ENCODE assay signal across 1 cellular context in the genomic region with DNA sequence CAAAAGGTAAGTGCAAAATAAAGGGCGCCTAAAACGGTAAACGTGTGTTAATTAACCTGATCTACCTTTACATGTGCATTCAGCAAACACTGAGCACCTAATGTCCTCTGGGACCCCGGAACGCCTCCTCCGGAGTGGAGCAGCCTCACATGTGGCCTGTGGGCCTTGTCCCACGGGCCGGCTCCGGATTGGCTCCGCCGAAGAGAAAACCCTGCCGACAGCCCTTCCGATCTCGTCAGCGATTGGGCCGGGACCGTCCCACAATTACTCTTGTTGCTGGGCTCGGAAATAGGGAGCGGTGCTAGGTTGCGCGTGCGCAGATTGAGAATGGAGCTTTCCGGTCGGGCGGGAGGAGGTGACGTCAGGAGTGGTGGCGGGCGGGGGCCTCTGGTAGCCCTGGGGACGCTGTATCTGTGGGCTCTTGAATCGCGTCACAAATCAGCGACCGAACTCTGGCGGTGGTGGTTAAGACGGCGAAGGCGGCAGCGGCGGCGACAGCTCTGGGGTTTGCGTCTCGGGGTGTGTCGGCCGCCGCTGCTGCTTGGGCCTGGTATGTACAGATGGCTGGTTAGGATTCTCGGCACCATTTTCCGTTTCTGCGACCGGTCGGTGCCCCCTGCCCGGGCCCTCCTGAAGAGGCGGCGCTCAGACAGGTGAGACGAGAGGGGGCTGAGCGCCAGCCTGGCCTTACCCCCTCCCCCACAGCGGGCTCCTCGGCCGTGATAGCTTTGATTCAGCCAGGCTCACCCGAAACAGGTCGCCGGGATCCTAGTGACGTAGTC.
TF ChIP-seq lines count a peak whose summit lies in the region.

SENP2 (plus strand) TSS at position 434 of the 782 bp plus-strand sequence; CDS start at position 553, 119 bp downstream.

TF ChIP-seq in K562, 482 proteins besides CTCF, POLR2A, EP300 and RAD21 (continued from another document and continues in another):
- peak; percentile 33; the same call in 1 of the 2 replicates for TF ChIP-seq ARID4B (CRISPR knock-in tag; IDR thresholded peaks at IDR 0.05)
- no peak for TF ChIP-seq HDAC8 (tag; IDR thresholded peaks at IDR 0.05)
- TF ChIP-seq HEY1 (CRISPR knock-in tag; IDR thresholded peaks at IDR 0.05; ENCODE audit: borderline replicate concordance) = no peak
- TF ChIP-seq, protein P1, sequence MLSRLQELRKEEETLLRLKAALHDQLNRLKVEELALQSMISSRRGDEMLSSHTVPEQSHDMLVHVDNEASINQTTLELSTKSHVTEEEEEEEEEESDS (CRISPR knock-in tag; IDR thresholded peaks at IDR 0.05) = no peak
- no peak for TF ChIP-seq SREBF1 (IDR thresholded peaks at IDR 0.05; ENCODE audit: borderline replicate concordance, low read depth, low read length)
- no peak for TF ChIP-seq ZNF41 (CRISPR knock-in tag; conservative IDR thresholded peaks at IDR 0.05)
- no peak for TF ChIP-seq MCM7 (IDR thresholded peaks at IDR 0.05)
- TF ChIP-seq ZNF699 (CRISPR knock-in tag; IDR thresholded peaks at IDR 0.05; ENCODE audit: insufficient replicate concordance) = no peak
- no peak for TF ChIP-seq GATAD2A (IDR thresholded peaks at IDR 0.05)
- TF ChIP-seq TCF3 (CRISPR knock-in tag; IDR thresholded peaks at IDR 0.05) = no peak
- TF ChIP-seq ARID1B (IDR thresholded peaks at IDR 0.05) = no peak; the same call in 1 of the 2 replicates
- no peak for TF ChIP-seq MCM3 (IDR thresholded peaks at IDR 0.05)
- TF ChIP-seq ZNF239 (CRISPR knock-in tag; IDR thresholded peaks at IDR 0.05) = no peak
- TF ChIP-seq ARID3B (CRISPR knock-in tag; IDR thresholded peaks at IDR 0.05; ENCODE audit: borderline replicate concordance) = no peak
- TF ChIP-seq CCNT2 (IDR thresholded peaks at IDR 0.05; ENCODE audit: borderline replicate concordance, extremely low read depth, insufficient read length, low read depth, low read length) = no peak
- peak; percentile 97 for TF ChIP-seq CREB1 (IDR thresholded peaks at IDR 0.05)
- peak; percentile 97 for TF ChIP-seq CREB1 (CRISPR knock-in tag; IDR thresholded peaks at IDR 0.05)
- TF ChIP-seq POLR3A (IDR thresholded peaks at IDR 0.05; ENCODE audit: borderline replicate concordance, extremely low read depth, insufficient read depth, insufficient read length) = no peak
- peak; percentile 96 for TF ChIP-seq PHF8 (IDR thresholded peaks at IDR 0.05; ENCODE audit: borderline replicate concordance, low read length)
- TF ChIP-seq WHSC1 (IDR thresholded peaks at IDR 0.05; ENCODE audit: low read length) = no peak
- no peak for TF ChIP-seq POLR2AphosphoS2 (IDR thresholded peaks at IDR 0.05; ENCODE audit: low read length)
- TF ChIP-seq NFYB (IDR thresholded peaks at IDR 0.05; ENCODE audit: extremely low read depth, insufficient read length) = peak; percentile 67
- no peak for TF ChIP-seq JUNB (CRISPR knock-in tag; conservative IDR thresholded peaks at IDR 0.05)
- TF ChIP-seq TBL1XR1 (IDR thresholded peaks at IDR 0.05; ENCODE audit: low read length in 2 of 2) = peak; percentile 21 to 61; a peak in 2 of 4 replicates
- no peak for TF ChIP-seq ELF1 (tag; IDR thresholded peaks at IDR 0.05)
- TF ChIP-seq CHCHD3 (CRISPR knock-in tag; IDR thresholded peaks at IDR 0.05) = no peak
- TF ChIP-seq MEIS2 (IDR thresholded peaks at IDR 0.05; ENCODE audit: partially characterized antibody) = peak; percentile 87
- TF ChIP-seq ZBED1 (IDR thresholded peaks at IDR 0.05) = no peak
- no peak for TF ChIP-seq PATZ1 (CRISPR knock-in tag; IDR thresholded peaks at IDR 0.05; ENCODE audit: borderline replicate concordance)
- TF ChIP-seq, protein P2, sequence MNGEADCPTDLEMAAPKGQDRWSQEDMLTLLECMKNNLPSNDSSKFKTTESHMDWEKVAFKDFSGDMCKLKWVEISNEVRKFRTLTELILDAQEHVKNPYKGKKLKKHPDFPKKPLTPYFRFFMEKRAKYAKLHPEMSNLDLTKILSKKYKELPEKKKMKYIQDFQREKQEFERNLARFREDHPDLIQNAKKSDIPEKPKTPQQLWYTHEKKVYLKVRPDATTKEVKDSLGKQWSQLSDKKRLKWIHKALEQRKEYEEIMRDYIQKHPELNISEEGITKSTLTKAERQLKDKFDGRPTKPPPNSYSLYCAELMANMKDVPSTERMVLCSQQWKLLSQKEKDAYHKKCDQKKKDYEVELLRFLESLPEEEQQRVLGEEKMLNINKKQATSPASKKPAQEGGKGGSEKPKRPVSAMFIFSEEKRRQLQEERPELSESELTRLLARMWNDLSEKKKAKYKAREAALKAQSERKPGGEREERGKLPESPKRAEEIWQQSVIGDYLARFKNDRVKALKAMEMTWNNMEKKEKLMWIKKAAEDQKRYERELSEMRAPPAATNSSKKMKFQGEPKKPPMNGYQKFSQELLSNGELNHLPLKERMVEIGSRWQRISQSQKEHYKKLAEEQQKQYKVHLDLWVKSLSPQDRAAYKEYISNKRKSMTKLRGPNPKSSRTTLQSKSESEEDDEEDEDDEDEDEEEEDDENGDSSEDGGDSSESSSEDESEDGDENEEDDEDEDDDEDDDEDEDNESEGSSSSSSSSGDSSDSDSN (IDR thresholded peaks at IDR 0.05; ENCODE audit: borderline replicate concordance in 1 of 2, low read depth in 2 of 2, low read length in 2 of 2) = 0 out of 4 replicates have a peak, but pooled peaks of 1 of the 2 experiments have one; percentile 25
- TF ChIP-seq E2F3 (CRISPR knock-in tag; IDR thresholded peaks at IDR 0.05) = 0 out of 2 replicates have a peak, but pooled peaks have one; percentile 23
- TF ChIP-seq PYGO2 (tag; IDR thresholded peaks at IDR 0.05) = no peak
- TF ChIP-seq GATAD2B (IDR thresholded peaks at IDR 0.05; ENCODE audit: borderline replicate concordance) = no peak
- no peak for TF ChIP-seq EWSR1 (IDR thresholded peaks at IDR 0.05; ENCODE audit: borderline replicate concordance, low read depth, partially characterized antibody)
- no peak for TF ChIP-seq PCBP1 (IDR thresholded peaks at IDR 0.05; ENCODE audit: low read depth, low read length, poor library complexity, severe bottlenecking)
- TF ChIP-seq NR2F6 (CRISPR knock-in tag; IDR thresholded peaks at IDR 0.05) = no peak
- no peak for TF ChIP-seq ZNF584 (CRISPR knock-in tag; IDR thresholded peaks at IDR 0.05; ENCODE audit: low read depth)
- no peak for TF ChIP-seq SRF (CRISPR knock-in tag; IDR thresholded peaks at IDR 0.05)
- no peak for TF ChIP-seq STAT5A (IDR thresholded peaks at IDR 0.05; ENCODE audit: borderline replicate concordance, low read length)
- no peak for TF ChIP-seq BACH1 (tag; IDR thresholded peaks at IDR 0.05)
- TF ChIP-seq DDX20 (tag; IDR thresholded peaks at IDR 0.05; ENCODE audit: low read depth) = no peak
- 0 out of 2 replicates have a peak, but pooled peaks have one; percentile 28 for TF ChIP-seq NR2C2 (CRISPR knock-in tag; IDR thresholded peaks at IDR 0.05)
- no peak for TF ChIP-seq NR2C2 (tag; IDR thresholded peaks at IDR 0.05)
- TF ChIP-seq, protein P3, sequence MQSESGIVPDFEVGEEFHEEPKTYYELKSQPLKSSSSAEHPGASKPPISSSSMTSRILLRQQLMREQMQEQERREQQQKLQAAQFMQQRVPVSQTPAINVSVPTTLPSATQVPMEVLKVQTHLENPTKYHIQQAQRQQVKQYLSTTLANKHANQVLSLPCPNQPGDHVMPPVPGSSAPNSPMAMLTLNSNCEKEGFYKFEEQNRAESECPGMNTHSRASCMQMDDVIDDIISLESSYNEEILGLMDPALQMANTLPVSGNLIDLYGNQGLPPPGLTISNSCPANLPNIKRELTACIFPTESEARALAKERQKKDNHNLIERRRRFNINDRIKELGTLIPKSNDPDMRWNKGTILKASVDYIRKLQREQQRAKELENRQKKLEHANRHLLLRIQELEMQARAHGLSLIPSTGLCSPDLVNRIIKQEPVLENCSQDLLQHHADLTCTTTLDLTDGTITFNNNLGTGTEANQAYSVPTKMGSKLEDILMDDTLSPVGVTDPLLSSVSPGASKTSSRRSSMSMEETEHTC (IDR thresholded peaks at IDR 0.05) = no peak
- no peak for TF ChIP-seq NCOA6 (IDR thresholded peaks at IDR 0.05)
- TF ChIP-seq BDP1 (IDR thresholded peaks at IDR 0.05; ENCODE audit: insufficient read depth, insufficient read length) = no peak
- no peak for TF ChIP-seq ZEB2 (IDR thresholded peaks at IDR 0.05)
- TF ChIP-seq MYNN (IDR thresholded peaks at IDR 0.05) = peak; percentile 16; the same call in 1 of the 2 replicates
- no peak for TF ChIP-seq MYNN (CRISPR knock-in tag; IDR thresholded peaks at IDR 0.05)
- TF ChIP-seq FOXA1 (IDR thresholded peaks at IDR 0.05; ENCODE audit: borderline replicate concordance) = no peak
- no peak for TF ChIP-seq CBFB (CRISPR knock-in tag; IDR thresholded peaks at IDR 0.05)
- TF ChIP-seq ZNF79 (CRISPR knock-in tag; IDR thresholded peaks at IDR 0.05; ENCODE audit: low read depth) = no peak
- no peak for TF ChIP-seq ZKSCAN3 (CRISPR knock-in tag; IDR thresholded peaks at IDR 0.05)
- TF ChIP-seq POLR2G (IDR thresholded peaks at IDR 0.05; ENCODE audit: low read depth, low read length) = peak; percentile 95
- no peak for TF ChIP-seq KLF10 (CRISPR knock-in tag; IDR thresholded peaks at IDR 0.05)
- TF ChIP-seq ZNF354B (CRISPR knock-in tag; IDR thresholded peaks at IDR 0.05) = no peak
- TF ChIP-seq TBP (optimal IDR thresholded peaks at IDR 0.05; ENCODE audit: low read depth, low read length) = peak; percentile 15
- no peak for TF ChIP-seq NFATC3 (IDR thresholded peaks at IDR 0.05)
- TF ChIP-seq ETV5 (CRISPR knock-in tag; IDR thresholded peaks at IDR 0.05; ENCODE audit: low read depth) = no peak
- TF ChIP-seq FOS (IDR thresholded peaks at IDR 0.05; ENCODE audit: extremely low read depth, insufficient read length) = peak; percentile 42
- no peak for TF ChIP-seq HNRNPUL1 (IDR thresholded peaks at IDR 0.05; ENCODE audit: low read length)
- TF ChIP-seq, protein P4, sequence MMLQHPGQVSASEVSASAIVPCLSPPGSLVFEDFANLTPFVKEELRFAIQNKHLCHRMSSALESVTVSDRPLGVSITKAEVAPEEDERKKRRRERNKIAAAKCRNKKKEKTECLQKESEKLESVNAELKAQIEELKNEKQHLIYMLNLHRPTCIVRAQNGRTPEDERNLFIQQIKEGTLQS (IDR thresholded peaks at IDR 0.05) = peak; percentile 93
- TF ChIP-seq, protein P4 (CRISPR knock-in tag; conservative IDR thresholded peaks at IDR 0.05) = 0 out of 2 replicates have a peak, but pooled peaks have one; percentile 51
- TF ChIP-seq KAT8 (IDR thresholded peaks at IDR 0.05; ENCODE audit: low read depth) = no peak
- no peak for TF ChIP-seq RBM17 (IDR thresholded peaks at IDR 0.05; ENCODE audit: borderline replicate concordance, low read depth, low read length)
- TF ChIP-seq U2AF2 (optimal IDR thresholded peaks at IDR 0.05; ENCODE audit: low read depth, low read length) = no peak
- TF ChIP-seq CEBPB (tag; IDR thresholded peaks at IDR 0.05) = no peak
